Comparison of ENCODE assay signal across 17 cellular contexts in the genomic region with DNA sequence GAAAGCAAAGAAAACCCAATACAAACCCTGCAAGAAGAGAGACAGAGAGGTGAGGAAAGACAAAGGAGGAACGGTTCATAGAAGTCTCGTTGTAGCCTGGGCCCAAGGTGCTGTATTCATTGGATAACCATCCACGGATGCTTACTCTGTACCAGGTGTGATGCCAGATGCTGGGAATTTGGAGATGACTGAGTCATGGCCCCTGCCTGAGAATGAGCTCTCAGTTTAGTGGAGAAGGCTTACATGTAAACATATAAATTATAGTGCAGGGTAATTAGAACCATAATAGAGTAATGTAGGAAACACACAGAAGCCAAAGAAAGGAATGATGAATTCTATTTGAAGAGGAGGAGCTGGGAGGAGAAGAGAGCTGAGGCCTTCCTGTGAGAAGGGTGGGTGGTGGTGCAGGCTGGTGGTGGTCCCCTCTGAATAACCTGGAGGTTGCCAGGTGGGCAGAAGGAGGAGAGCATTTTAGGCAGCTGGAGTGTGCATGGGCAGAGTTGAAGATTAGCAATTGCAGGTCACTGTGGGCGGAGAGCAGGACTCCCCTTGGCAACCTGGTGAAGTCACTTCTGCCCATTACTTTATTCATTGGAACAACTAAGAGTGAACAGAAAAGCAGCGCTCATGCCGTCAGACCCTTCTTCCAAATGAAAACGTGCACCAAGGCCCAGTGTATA. TPM values are rescaled to one million over a fixed set of nuclear protein-coding genes. Genes with fewer than 3 reads are reported as not detected.
"Had no signal": no experiment of that assay in that cellular context is flagged by ENCODE, and none has a peak within 500 bp of the region (broad histone marks: within the 10 kb centered on the region; RNA-seq: fewer than 3 reads in every experiment).

No MANE protein-coding gene starts in this region.

- H3K27ac ChIP-seq: esophagus muscularis mucosa, lower lobe of right lung, tibial nerve, WERI-Rb-1 had no signal

- H3K4me3 ChIP-seq: esophagus muscularis mucosa, lower lobe of right lung, tibial nerve had no signal

- DNase-seq: activated CD4-positive, alpha-beta T cell treated with anti-CD3 and anti-CD28 coated beads for 36 hours; activated CD8-positive, alpha-beta memory T cell treated with anti-CD3 and anti-CD28 coated beads, Interleukin-2, amount 50 U/mL, for 4 hours; activated CD8-positive, alpha-beta T cell treated with anti-CD3 and anti-CD28 coated beads for 36 hours; activated naive CD4-positive, alpha-beta T cell treated with Interleukin-2 at 50 U/mL for 16 hours; activated naive CD8-positive, alpha-beta T cell treated with anti-CD3 and anti-CD28 coated beads, Interleukin-2, amount 50 U/mL, for 24 hours; glutamatergic neuron; lower lobe of right lung; midbrain; naive B cell; small intestine; WERI-Rb-1 had no signal

- H3K4me1 ChIP-seq: esophagus muscularis mucosa, lower lobe of right lung, tibial nerve had no signal

- H3K36me3 ChIP-seq: esophagus muscularis mucosa, lower lobe of right lung, tibial nerve, WERI-Rb-1 had no signal

- H3K9me3 ChIP-seq: esophagus muscularis mucosa, lower lobe of right lung, tibial nerve had no signal

- H3K27me3 ChIP-seq: esophagus muscularis mucosa, tibial nerve had no signal

RNA-seq across cellular contexts. Expression of a gene that starts 7.7 kb away (rescaled TPM):
- total RNA-seq: activated CD4-positive, alpha-beta T cell treated with anti-CD3 and anti-CD28 coated beads for 36 hours; activated CD8-positive, alpha-beta T cell treated with anti-CD3 and anti-CD28 coated beads for 36 hours; astrocyte; fibroblast of villous mesenchyme; lower lobe of right lung; progenitor cell of endocrine pancreas; right cardiac atrium; tibial nerve had no signal

RNA-seq across cellular contexts. Expression of a gene that starts 24.6 kb away (rescaled TPM):
- total RNA-seq: astrocyte, fibroblast of villous mesenchyme had no signal
